In the genomic region with DNA sequence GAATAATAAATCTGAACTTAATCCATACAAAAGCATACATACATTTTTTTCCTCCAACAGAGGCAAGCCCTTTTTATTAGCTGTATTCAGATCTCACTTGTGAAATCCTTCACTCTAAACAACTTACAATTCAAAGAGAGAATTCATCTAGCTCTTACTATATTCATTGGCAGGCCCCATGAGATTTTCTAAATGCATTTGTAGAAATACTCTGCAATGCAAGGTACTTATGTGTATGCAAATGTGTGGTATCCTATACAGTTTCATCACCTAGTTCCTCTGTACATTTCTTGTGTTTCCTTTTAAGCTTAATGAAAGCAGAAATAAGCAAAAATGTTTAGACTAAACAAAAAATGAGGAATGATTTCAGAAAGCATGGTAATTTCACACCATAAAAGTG, we compare ENCODE assay signal across 21 cellular contexts.
DNase-seq lines count a peak whose midpoint lies in the region; ATAC-seq and TF ChIP-seq lines count a peak whose summit lies in the region.
"Had no signal": no experiment of that assay in that cellular context is flagged by ENCODE, and none has a peak within 500 bp of the region (broad histone marks: within the 10 kb centered on the region; RNA-seq: fewer than 3 reads in every experiment).

No MANE protein-coding gene starts in this region.

- no peaks in the 10 kb centered on the region for H3F3A ChIP-seq in PC-9 (ENCODE audit: insufficient read depth, low read depth)

- no peak overlapping the region for H3K23ac ChIP-seq in neuronal stem cell (ENCODE audit: low read depth, low read length, poor library complexity)

- intact Hi-C loops in A673 (cut with micrococcal nuclease; ENCODE audit: unreplicated experiment), result no loop called here
- intact Hi-C loops in PC-9 (cut with micrococcal nuclease; ENCODE audit: unreplicated experiment), result no loop called here

- no peak overlapping the region for H2BK15ac ChIP-seq in neuronal stem cell (ENCODE audit: low read length)

- H3K27ac ChIP-seq in A673 (ENCODE audit: low read depth, low read length, poor library complexity, severe bottlenecking) (no peak overlapping the region), PC-9 (no peak overlapping the region), neuronal stem cell (replicated peaks; ENCODE audit: low read length) (no peak overlapping the region)
- H3K27ac ChIP-seq: HL-60 had no signal

- no peak overlapping the region for H3K4me3 ChIP-seq in A673 (ENCODE audit: low read depth, low read length, poor library complexity, severe bottlenecking)
- H3K4me3 ChIP-seq in PC-9, result no peak overlapping the region
- H3K4me3 ChIP-seq in neuronal stem cell (ENCODE audit: low read length in 2 of 2), result no peak overlapping the region
- H3K4me3 ChIP-seq: GM12878, GM23338 had no signal

- no peaks in the 10 kb centered on the region for H3K79me1 ChIP-seq in neuronal stem cell (ENCODE audit: low read depth, low read length)

- H3K9me3 ChIP-seq in A673 (ENCODE audit: low read depth, low read length, poor library complexity, severe bottlenecking) (no peaks in the 10 kb centered on the region), PC-9 (ENCODE audit: insufficient read depth, low read depth) (peaks cover 8% of the 10 kb centered on the region; the same call in 1 of the 2 replicates), neuronal stem cell (replicated peaks in 1 of 2; ENCODE audit: control insufficient read depth in 2 of 2, insufficient read depth in 1 of 2, low read depth in 1 of 2, low read length in 2 of 2) (no peaks in the 10 kb centered on the region)
- H3K9me3 ChIP-seq: BE2C had no signal

- TF ChIP-seq CTCF in A673 (conservative IDR thresholded peaks at IDR 0.05; ENCODE audit: low read depth, low read length) (no peak), PC-9 (conservative IDR thresholded peaks at IDR 0.05) (no peak)

- no peak overlapping the region for H3K9ac ChIP-seq in neuronal stem cell (ENCODE audit: low read depth, low read length, poor library complexity)

- no peak overlapping the region for H2BK5ac ChIP-seq in neuronal stem cell (ENCODE audit: low read length)

- H3K14ac ChIP-seq in neuronal stem cell (ENCODE audit: low read length), result no peak overlapping the region

- H3K4me2 ChIP-seq in PC-9, result no peak overlapping the region
- no peak overlapping the region for H3K4me2 ChIP-seq in neuronal stem cell (ENCODE audit: insufficient read depth, low read length, poor library complexity, severe bottlenecking)
- H3K4me2 ChIP-seq: GM23338 had no signal

- CTCF ChIA-PET in A673 (lab: Charles Lee) (no interaction called here), PC-9 (lab: Charles Lee) (no interaction called here)

- no peaks in the 10 kb centered on the region for H3K79me2 ChIP-seq in PC-9 (ENCODE audit: low read depth)

- peak; percentile 47 for ATAC-seq in GM21786 (IDR thresholded peaks at IDR 0.05; ENCODE audit: unreplicated experiment)
- ATAC-seq: GM12878, GM23338 had no signal

- H3K9me2 ChIP-seq in PC-9 (ENCODE audit: insufficient read depth), result no peaks in the 10 kb centered on the region

- H3K4me1 ChIP-seq in A673 (ENCODE audit: insufficient read depth, low read length, poor library complexity, severe bottlenecking) (peaks cover 5% of the 10 kb centered on the region), PC-9 (replicated peaks; ENCODE audit: insufficient read depth) (no peaks in the 10 kb centered on the region), neuronal stem cell (ENCODE audit: control insufficient read depth in 2 of 2, insufficient read depth in 1 of 2, low read depth in 1 of 2, low read length in 2 of 2) (no peaks in the 10 kb centered on the region)

- H4K8ac ChIP-seq in neuronal stem cell (ENCODE audit: low read depth, low read length), result no peak overlapping the region

- POLR2A ChIA-PET in A673 (lab: Charles Lee; ENCODE audit: low non-redundant PET) (no interaction called here), PC-9 (lab: Charles Lee; ENCODE audit: unreplicated experiment) (interaction anchor here (0.7 kb wide), 1 partner anchor 827 kb away, joined by 5 read pairs; no protein-coding TSS in a partner anchor)

- no peak overlapping the region for H3K4ac ChIP-seq in neuronal stem cell (ENCODE audit: low read length)

- no peaks in the 10 kb centered on the region for H4K20me1 ChIP-seq in PC-9 (ENCODE audit: insufficient read depth)

- no peak overlapping the region for H3K18ac ChIP-seq in neuronal stem cell (ENCODE audit: low read length)

- H2BK120ac ChIP-seq in neuronal stem cell (ENCODE audit: low read depth, low read length), result no peak overlapping the region

- BruUV-seq in A673 (replicated peaks; lab: Mats Ljungman, UMichigan), result no TSS peak
- no TSS peak for BruUV-seq in PC-9 (replicated peaks; lab: Mats Ljungman, UMichigan)

- H2AFZ ChIP-seq in PC-9 (peak overlapping the region; percentile 12; the same call in 1 of the 2 replicates), neuronal stem cell (ENCODE audit: low read length) (peak overlapping the region; percentile 1)
- H2AFZ ChIP-seq: GM23338 had no signal

- no peak overlapping the region for H2AK5ac ChIP-seq in neuronal stem cell (ENCODE audit: low read depth, low read length)

- DNase-seq in A673 (ENCODE audit: low spot score), result peak; percentile 17
- no peak for DNase-seq in PC-9
- DNase-seq in neuronal stem cell (ENCODE audit: low spot score), result no peak
- DNase-seq in stimulated activated CD8-positive, alpha-beta memory T cell treated with anti-CD3 and anti-CD28 coated beads, Interleukin-4, amount 100 ng/mL, for 48 hours, result no peak
- DNase-seq in NCI-H2081 treated with DMSO at 0.1 percent for 48 hours (lab: John Stamatoyannopoulos, UW), result no peak
- DNase-seq in NOMO-1 treated with DMSO at 0.1 percent for 48 hours (lab: John Stamatoyannopoulos, UW; ENCODE audit: unreplicated experiment), result no peak
- DNase-seq: 8988T; BE2C; C1 segment of cervical spinal cord; CD4-positive, CD25-positive, alpha-beta regulatory T cell; CD8-positive, alpha-beta memory T cell; COR-L47; DMS 273 treated with DMSO at 0.1 percent for 48 hours; DMS53; DND-41; EL; HCEC 1CT had no signal

- no peak overlapping the region for H2BK12ac ChIP-seq in neuronal stem cell (ENCODE audit: low read length)

- H3K27me3 ChIP-seq in A673 (replicated peaks; ENCODE audit: insufficient read depth, low read depth, low read length, poor library complexity) (no peaks in the 10 kb centered on the region), PC-9 (ENCODE audit: insufficient read depth, low read depth) (no peaks in the 10 kb centered on the region), neuronal stem cell (ENCODE audit: control insufficient read depth in 3 of 3, insufficient read depth in 3 of 3, low read depth in 1 of 3, low read length in 3 of 3) (no peaks in the 10 kb centered on the region)
- H3K27me3 ChIP-seq: BE2C had no signal

- H4K91ac ChIP-seq in neuronal stem cell (ENCODE audit: low read depth, low read length, poor library complexity), result no peak overlapping the region

- H3K36me3 ChIP-seq in A673 (ENCODE audit: insufficient read depth, low read length, poor library complexity, severe bottlenecking), result no peaks in the 10 kb centered on the region
- no peaks in the 10 kb centered on the region for H3K36me3 ChIP-seq in PC-9 (ENCODE audit: low read depth)
- H3K36me3 ChIP-seq in neuronal stem cell (replicated peaks in 1 of 2; ENCODE audit: control insufficient read depth in 2 of 2, insufficient read depth in 2 of 2, low read length in 2 of 2), result no peaks in the 10 kb centered on the region
- H3K36me3 ChIP-seq: BE2C had no signal
